ENCODE assay signal across 18 cellular contexts in genomic region chr9:70816316-70816715, GRCh38.
"Had no signal": no experiment of that assay in that cellular context is flagged by ENCODE, and none has a peak within 500 bp of the region (broad histone marks: within the 10 kb centered on the region; RNA-seq: fewer than 3 reads in every experiment).

No MANE protein-coding gene starts in this region.

- H3K36me3 ChIP-seq: SJSA1 had no signal

- H3K27me3 ChIP-seq: SJSA1 had no signal

- H3K27ac ChIP-seq: HL-60, KMS-11, SJSA1, SK-N-MC had no signal

- H3K4me3 ChIP-seq: K562, SJSA1, SK-N-MC had no signal

- H3K4me1 ChIP-seq: SJSA1 had no signal

- H3K9me3 ChIP-seq: SJSA1 had no signal

- DNase-seq: Kasumi-1, MM.1S, NCI-H1092 treated with DMSO at 0.1 percent for 48 hours, NCI-H1436, NCI-H187, NCI-H2029 treated with DMSO at 0.1 percent for 48 hours, NCI-H2171, NCI-H526, Right ventricle myocardium superior, RPMI8226, SIG-M5, SW 1271, T-cell had no signal

- ATAC-seq: K562, T-cell had no signal
